In the genomic region with DNA sequence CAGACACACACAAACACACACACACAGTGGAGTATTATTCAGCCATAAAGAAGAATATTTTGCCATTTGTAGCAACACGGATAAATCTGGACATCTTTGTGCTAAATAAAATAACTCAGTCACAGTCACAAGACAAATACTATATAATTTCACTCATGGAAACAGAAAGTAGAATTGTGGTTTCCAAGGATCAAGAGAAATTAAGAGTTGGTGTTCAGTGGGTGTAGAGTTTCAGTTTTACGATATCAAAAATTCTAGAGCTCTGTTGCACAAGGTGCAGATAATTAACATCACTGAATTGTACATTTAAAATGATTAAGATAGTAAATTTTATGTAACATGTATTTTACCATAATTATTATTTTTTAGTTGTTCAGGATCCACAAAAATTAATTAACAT, we compare ENCODE assay signal across 20 cellular contexts.
"Had no signal": no experiment of that assay in that cellular context is flagged by ENCODE, and none has a peak within 500 bp of the region (broad histone marks: within the 10 kb centered on the region; RNA-seq: fewer than 3 reads in every experiment).

No MANE protein-coding gene starts in this region.

- H3K9me3 ChIP-seq: adrenal gland, gastrocnemius medialis, heart left ventricle, tibial artery had no signal

- H3K36me3 ChIP-seq: adrenal gland, gastrocnemius medialis, heart left ventricle, left ventricle myocardium inferior, tibial artery had no signal

- H3K4me1 ChIP-seq: adrenal gland, gastrocnemius medialis, heart left ventricle, left ventricle myocardium inferior, tibial artery had no signal

- DNase-seq: activated B cell treated with CpG ODN at 0.5 μM for 24 hours; activated CD4-positive, alpha-beta memory T cell treated with anti-CD3 and anti-CD28 coated beads for 36 hours; activated CD4-positive, alpha-beta T cell treated with anti-CD3 and anti-CD28 coated beads for 4 hours; activated gamma-delta T cell treated with Interleukin-2 at 50 U/mL for 16 hours; activated T-cell treated with anti-CD3 and anti-CD28 coated beads for 4 hours; adrenal gland; cerebellar nuclear complex; effector CD4-positive, alpha-beta T cell; gastrocnemius medialis; heart left ventricle; left ventricle myocardium inferior; mammary epithelial cell; retina; stimulated activated CD4-positive, alpha-beta T cell treated with anti-CD3 and anti-CD28 coated beads, Interleukin-12 subunit alpha, Interleukin-12 subunit beta, amount 100 ng/mL, for 4 hours; stimulated activated CD4-positive, alpha-beta T cell treated with anti-CD3 and anti-CD28 coated beads, Interleukin-2, amount 100 ng/mL, for 24 hours; stimulated activated naive CD8-positive, alpha-beta T cell treated with anti-CD3 and anti-CD28 coated beads, Interleukin-15, Interleukin-2, amounts not matched to agents 100 U/mL and 50 U/mL, for 24 hours; substantia nigra; tibial artery had no signal

- ATAC-seq: activated naive CD4-positive, alpha-beta T cell treated with anti-CD3 and anti-CD28 coated beads, Interleukin-2, amount 50 U/mL, for 72 hours; gastrocnemius medialis; heart left ventricle; stimulated activated naive CD8-positive, alpha-beta T cell treated with anti-CD3 and anti-CD28 coated beads, Interleukin-15, Interleukin-2, amounts not matched to agents 100 U/mL and 50 U/mL, for 24 hours had no signal

- H3K27ac ChIP-seq: adrenal gland, gastrocnemius medialis, heart left ventricle, left ventricle myocardium inferior, tibial artery had no signal

- H3K4me3 ChIP-seq: adrenal gland, gastrocnemius medialis, heart left ventricle, left ventricle myocardium inferior, tibial artery had no signal

- H3K27me3 ChIP-seq: adrenal gland, gastrocnemius medialis, heart left ventricle, tibial artery had no signal

- FAIRE-seq: bronchial epithelial cell had no signal
